30 cellular contexts compared by ENCODE assay signal in the genomic region with DNA sequence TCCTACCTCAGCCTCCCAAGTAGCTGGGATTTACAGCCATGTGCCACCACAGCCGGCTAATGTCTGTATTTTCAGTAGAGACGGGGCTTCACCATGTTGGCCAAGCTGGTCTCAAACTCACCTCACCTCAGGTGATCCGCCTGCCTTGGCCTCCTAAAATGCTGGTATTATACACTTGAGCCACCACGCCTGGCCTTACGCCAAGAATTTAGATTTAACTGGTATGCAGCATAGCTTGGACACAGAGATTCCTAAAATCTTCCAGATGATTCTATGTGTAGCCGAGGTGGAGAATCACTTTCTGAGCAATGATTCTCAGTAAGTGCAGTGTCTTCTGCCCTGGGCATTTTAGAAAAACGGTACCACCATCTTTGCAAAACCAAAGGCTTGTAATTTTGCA.
DNase-seq lines count a peak whose midpoint lies in the region; ATAC-seq and TF ChIP-seq lines count a peak whose summit lies in the region.
"Had no signal": no experiment of that assay in that cellular context is flagged by ENCODE, and none has a peak within 500 bp of the region (broad histone marks: within the 10 kb centered on the region; RNA-seq: fewer than 3 reads in every experiment).

No MANE protein-coding gene starts in this region.

- TF ChIP-seq POLR2A in heart left ventricle (IDR thresholded peaks at IDR 0.05) (no peak), tibial nerve (IDR thresholded peaks at IDR 0.05) (no peak)

- ATAC-seq in heart left ventricle, result no peak
- ATAC-seq in Right ventricle myocardium inferior, result no peak
- ATAC-seq in HG02642 (IDR thresholded peaks at IDR 0.05; ENCODE audit: poor library complexity, unreplicated experiment), result no peak
- ATAC-seq: gastrocnemius medialis; HCT116; mucosa of descending colon; natural killer cell; stimulated activated effector memory CD8-positive, alpha-beta T cell treated with anti-CD3 and anti-CD28 coated beads, Interleukin-12 subunit alpha, Interleukin-12 subunit beta, amount 100 ng/mL, for 72 hours had no signal

- H3K4me3 ChIP-seq in heart left ventricle (peak overlapping the region in 1 of 12 donors; percentile 24), ascending aorta (peak overlapping the region in 1 of 2 donors; percentile 53), tibial nerve (no peak overlapping the region)
- H3K4me3 ChIP-seq: BLaER1, gastrocnemius medialis, hepatocyte, mucosa of descending colon, SJSA1, vagina had no signal

- H3K27me3 ChIP-seq in heart left ventricle (no peaks in the 10 kb centered on the region), ascending aorta (no peaks in the 10 kb centered on the region), layer of hippocampus (ENCODE audit: control insufficient read depth, insufficient read depth, low read length) (no peaks in the 10 kb centered on the region), tibial nerve (no peaks in the 10 kb centered on the region)
- H3K27me3 ChIP-seq: BLaER1, gastrocnemius medialis, hepatocyte, SJSA1, vagina had no signal

- H3K4me1 ChIP-seq in heart left ventricle (peaks cover 0 to 20% (median 4%) of the 10 kb centered on the region in 12 donors), ascending aorta (peaks cover 3 to 37% of the 10 kb centered on the region in 2 donors), tibial nerve (peaks cover 0 to 26% (median 2%) of the 10 kb centered on the region in 4 donors)
- H3K4me1 ChIP-seq: gastrocnemius medialis, SJSA1, vagina had no signal

- peaks cover 0 to 25% (median 11%) of the 10 kb centered on the region in 9 donors for H3K36me3 ChIP-seq in heart left ventricle
- H3K36me3 ChIP-seq in ascending aorta, result peaks cover 3 to 6% of the 10 kb centered on the region in 2 donors
- peaks cover 0 to 54% (median 0%) of the 10 kb centered on the region in 3 donors for H3K36me3 ChIP-seq in tibial nerve
- H3K36me3 ChIP-seq: BLaER1, gastrocnemius medialis had no signal

- intact Hi-C loops in heart left ventricle (cut with DNase I) (no loop called here), Right ventricle myocardium inferior (cut with DNase I) (no loop called here), ascending aorta (cut with DNase I) (loop anchor here (2.0 to 5.0 kb wide), 3 partner anchors 43 to 107 kb away; partner anchors contain the start of genes HABP4 and ZNF367)

- TF ChIP-seq EP300 in tibial nerve (IDR thresholded peaks at IDR 0.05), result no peak

- no peak for TF ChIP-seq CTCF in heart left ventricle (IDR thresholded peaks at IDR 0.05)
- TF ChIP-seq CTCF in ascending aorta (IDR thresholded peaks at IDR 0.05), result no peak
- TF ChIP-seq CTCF in tibial nerve (IDR thresholded peaks at IDR 0.05), result no peak

- H3K27ac ChIP-seq in heart left ventricle (peak overlapping the region in 11 of 12 donors; percentile 24 to 79 (median 52)), ascending aorta (peak overlapping the region; percentile 88 to 91), layer of hippocampus (ENCODE audit: low read depth, low read length) (peak overlapping the region; percentile 43), tibial nerve (peak overlapping the region; percentile 55 to 90 (median 73))
- H3K27ac ChIP-seq: BLaER1, hepatocyte, SJSA1, vagina had no signal

- H3K9me3 ChIP-seq in heart left ventricle, result no peaks in the 10 kb centered on the region
- no peaks in the 10 kb centered on the region for H3K9me3 ChIP-seq in ascending aorta
- no peaks in the 10 kb centered on the region for H3K9me3 ChIP-seq in tibial nerve
- H3K9me3 ChIP-seq: BLaER1, gastrocnemius medialis, mucosa of descending colon, SJSA1, vagina had no signal

- 82 to 85% (median 84%) methylated on average over 7 of the region's 7 CpGs for WGBS in heart left ventricle, 4 donors
- 81 to 84% methylated on average over 7 of the region's 7 CpGs for WGBS in tibial nerve, 2 donors

- DNase-seq in heart left ventricle (no peak), Right ventricle myocardium inferior (ENCODE audit: missing footprints) (no peak), ascending aorta (ENCODE audit: low spot score in 2 of 2) (no peak), tibial nerve (ENCODE audit: low spot score in 2 of 2) (no peak), cerebellar cortex (ENCODE audit: low spot score) (no peak)
- DNase-seq in effector CD4-positive, alpha-beta T cell, result no peak
- DNase-seq: ACHN; activated B cell treated with CpG ODN at 0.5 μM for 24 hours; activated CD4-positive, alpha-beta T cell treated with anti-CD3 and anti-CD28 coated beads, Interleukin-2, amount 50 U/mL, for 1 hour; activated effector memory CD4-positive, alpha-beta T cell treated with anti-CD3 and anti-CD28 coated beads, Interleukin-2, amount 50 U/mL, for 16 hours; activated T-cell treated with anti-CD3 and anti-CD28 coated beads, Interleukin-2, amount 50 U/mL, for 24 hours; DMS53; gastrocnemius medialis; mammary epithelial cell; mucosa of descending colon; natural killer cell; NCI-H1436 treated with DMSO at 0.1 percent for 48 hours; NCI-H2081 treated with DMSO at 0.1 percent for 48 hours; NCI-H446; NCI-H748 treated with DMSO at 0.1 percent for 48 hours; nucleus accumbens; T-helper 1 cell had no signal
